ENCODE assay signal across 11 cellular contexts in genomic region chr10:103238506-103239252, GRCh38. TPM values are rescaled to one million over a fixed set of nuclear protein-coding genes. Genes with fewer than 3 reads are reported as not detected.
DNase-seq lines count a peak whose midpoint lies in the region; ATAC-seq, FAIRE-seq and TF ChIP-seq lines count a peak whose summit lies in the region.
"Had no signal": no experiment of that assay in that cellular context is flagged by ENCODE, and none has a peak within 500 bp of the region (broad histone marks: within the 10 kb centered on the region; RNA-seq: fewer than 3 reads in every experiment).

No MANE protein-coding gene starts in this region.

- FAIRE-seq in endothelial cell of umbilical vein (lab: Jason Lieb, UNC), result peak; percentile 40
- FAIRE-seq: GM12878 had no signal

- no peak overlapping the region for H3K27ac ChIP-seq in endothelial cell of umbilical vein (ENCODE audit: insufficient read depth, low read depth, low read length)
- H3K27ac ChIP-seq in mucosa of rectum (ENCODE audit: low read depth in 2 of 2, low read length in 2 of 2), result peak overlapping the region; percentile 83 to 88

- TF ChIP-seq POLR2A in endothelial cell of umbilical vein (IDR thresholded peaks at IDR 0.05; ENCODE audit: low read depth, low read length), result no peak

- DNase-seq in Caco-2 (peak; percentile 92 to 96), NCI-H460 (ENCODE audit: extremely low read depth, low read depth) (peak; percentile 98), endothelial cell of umbilical vein (ENCODE audit: low read depth, low spot score) (peak; percentile 52), NCI-H1105 treated with DMSO at 0.1 percent for 48 hours (lab: John Stamatoyannopoulos, UW) (no peak), Ammon's horn (ENCODE audit: low spot score) (no peak), T-helper 9 cell (no peak)
- DNase-seq: activated CD4-positive, alpha-beta T cell treated with anti-CD3 and anti-CD28 coated beads, Interleukin-2, amount 10 ng/mL, durations not matched to agents 24 days and 14 days had no signal

- dilution Hi-C loops in endothelial cell of umbilical vein (cut with MboI; ENCODE audit: extremely low pct_ligation_motif_present, low sequenced_read_pairs), result no loop called here

- peak overlapping the region; percentile 88 for H3K27ac Mint-ChIP-seq in Caco-2 (ENCODE audit: unreplicated experiment)
- H3K27ac Mint-ChIP-seq: activated CD4-positive, alpha-beta T cell treated with anti-CD3 and anti-CD28 coated beads, Interleukin-2, amount 10 ng/mL, durations not matched to agents 24 days and 14 days had no signal

- POLR2A ChIA-PET in Caco-2 (lab: Charles Lee) (interaction anchor here (1.1 kb wide), 2 partner anchors 46 to 84 kb away, joined by 6 to 17 read pairs; partner anchors contain the start of gene NT5C2), endothelial cell of umbilical vein (lab: Charles Lee) (interaction anchor here (0.6 to 2.0 kb wide), 4 partner anchors 7 to 122 kb away, joined by 3 to 13 read pairs (median 7); partner anchors contain the start of gene NT5C2)

- peak overlapping the region; percentile 52 for H3K4me3 Mint-ChIP-seq in Caco-2 (ENCODE audit: unreplicated experiment)
- H3K4me3 Mint-ChIP-seq: activated CD4-positive, alpha-beta T cell treated with anti-CD3 and anti-CD28 coated beads, Interleukin-2, amount 10 ng/mL, durations not matched to agents 24 days and 14 days had no signal

- BruUV-seq in Caco-2 (replicated peaks; lab: Mats Ljungman, UMichigan) (TSS peak; percentile 62), endothelial cell of umbilical vein (replicated peaks; lab: Mats Ljungman, UMichigan) (no TSS peak)

- no peaks in the 10 kb centered on the region for H3K9me3 ChIP-seq in Caco-2
- H3K9me3 ChIP-seq in endothelial cell of umbilical vein (replicated peaks; ENCODE audit: control insufficient read depth, insufficient read depth, low read length), result no peaks in the 10 kb centered on the region
- H3K9me3 ChIP-seq in mucosa of rectum (ENCODE audit: control insufficient read depth in 2 of 2, low read length in 2 of 2), result no peaks in the 10 kb centered on the region

- H3K4me3 ChIP-seq in Caco-2 (ENCODE audit: low read depth, low read length) (no peak overlapping the region), endothelial cell of umbilical vein (replicated peaks in 1 of 3; ENCODE audit: insufficient read depth in 1 of 3, low read depth in 1 of 3, low read length in 3 of 3) (no peak overlapping the region), mucosa of rectum (ENCODE audit: low read length in 2 of 2) (no peak overlapping the region)
- H3K4me3 ChIP-seq: GM12878 had no signal

- H3K4me1 Mint-ChIP-seq in Caco-2 (ENCODE audit: low read depth, unreplicated experiment), result peaks cover 35% of the 10 kb centered on the region

- no peaks in the 10 kb centered on the region for H3K27me3 Mint-ChIP-seq in Caco-2 (ENCODE audit: insufficient read depth, unreplicated experiment)
- H3K27me3 Mint-ChIP-seq: activated CD4-positive, alpha-beta T cell treated with anti-CD3 and anti-CD28 coated beads, Interleukin-2, amount 10 ng/mL, durations not matched to agents 24 days and 14 days had no signal

- H3K4me2 ChIP-seq in endothelial cell of umbilical vein (ENCODE audit: insufficient read depth, low read length), result no peak overlapping the region

- H4K20me1 ChIP-seq in endothelial cell of umbilical vein (replicated peaks; ENCODE audit: control insufficient read depth, extremely low read depth, insufficient read depth, low read length), result no peaks in the 10 kb centered on the region

- no peak overlapping the region for H3K9ac ChIP-seq in endothelial cell of umbilical vein (replicated peaks; ENCODE audit: extremely low read depth, insufficient read depth, low read length)
- H3K9ac ChIP-seq in mucosa of rectum (ENCODE audit: low read depth in 1 of 2, low read length in 2 of 2), result no peak overlapping the region

- H3K9me3 Mint-ChIP-seq in Caco-2 (ENCODE audit: unreplicated experiment), result no peaks in the 10 kb centered on the region
- H3K9me3 Mint-ChIP-seq: activated CD4-positive, alpha-beta T cell treated with anti-CD3 and anti-CD28 coated beads, Interleukin-2, amount 10 ng/mL, durations not matched to agents 24 days and 14 days had no signal

- TF ChIP-seq CTCF in Caco-2 (IDR thresholded peaks at IDR 0.05; ENCODE audit: insufficient read depth in 1 of 2, low read depth in 1 of 2, low read length in 1 of 2, severe bottlenecking in 1 of 2, unreplicated experiment in 1 of 2) (peak; percentile 12 to 60), endothelial cell of umbilical vein (IDR thresholded peaks at IDR 0.05; ENCODE audit: extremely low read depth in 1 of 2, insufficient read depth in 1 of 2, low read depth in 1 of 2, low read length in 2 of 2) (peak; percentile 25 to 50)

- peaks cover 29% of the 10 kb centered on the region for H3K36me3 Mint-ChIP-seq in Caco-2 (ENCODE audit: insufficient read depth, unreplicated experiment)

- intact Hi-C loops in Caco-2 (cut with micrococcal nuclease; ENCODE audit: unreplicated experiment), result loop anchor here (1.0 kb wide), 2 partner anchors 7 to 46 kb away; no protein-coding TSS in a partner anchor
- intact Hi-C loops in endothelial cell of umbilical vein (cut with micrococcal nuclease), result loop anchor here (2.0 kb wide), 1 partner anchor 46 kb away; the partner anchor contains the start of gene NT5C2

- H3K4me1 ChIP-seq in Caco-2 (peaks cover 46% of the 10 kb centered on the region), endothelial cell of umbilical vein (ENCODE audit: control insufficient read depth, extremely low read depth, insufficient read depth, low read length) (peaks cover 13% of the 10 kb centered on the region), mucosa of rectum (ENCODE audit: control insufficient read depth in 2 of 2, insufficient read depth in 2 of 2, low read length in 2 of 2) (peaks cover 15 to 35% of the 10 kb centered on the region in 2 donors)

- H3K27me3 ChIP-seq in Caco-2 (replicated peaks; ENCODE audit: control insufficient read depth, insufficient read depth, low read length) (no peaks in the 10 kb centered on the region), endothelial cell of umbilical vein (ENCODE audit: control insufficient read depth in 2 of 2, insufficient read depth in 2 of 2, low read length in 2 of 2) (no peaks in the 10 kb centered on the region), mucosa of rectum (ENCODE audit: control insufficient read depth in 2 of 2, insufficient read depth in 2 of 2, low read length in 2 of 2) (no peaks in the 10 kb centered on the region)

- CTCF ChIA-PET in Caco-2 (lab: Charles Lee), result interaction anchor here (0.5 to 1.5 kb wide), 9 partner anchors 21 to 321 kb away, joined by 3 to 27 read pairs (median 4); partner anchors contain the start of genes CNNM2 and NT5C2
- CTCF ChIA-PET in endothelial cell of umbilical vein (lab: Charles Lee), result interaction anchor here (0.6 to 4.1 kb wide), 29 partner anchors 8 to 404 kb away, joined by 3 to 62 read pairs (median 5); partner anchors contain the start of genes CNNM2 and NT5C2

- H2AFZ ChIP-seq in endothelial cell of umbilical vein (ENCODE audit: low read depth, low read length), result peak overlapping the region; percentile 87

- ATAC-seq in GM18873 (IDR thresholded peaks at IDR 0.05; ENCODE audit: low FRiP score, unreplicated experiment), result no peak
- ATAC-seq: GM12878 had no signal

- no peaks in the 10 kb centered on the region for H3K79me2 ChIP-seq in endothelial cell of umbilical vein (ENCODE audit: control insufficient read depth, insufficient read depth, low read length)

- H3K9me1 ChIP-seq in endothelial cell of umbilical vein (replicated peaks; ENCODE audit: control insufficient read depth, extremely low read depth, insufficient read depth, low read length), result no peaks in the 10 kb centered on the region

- H3K36me3 ChIP-seq in Caco-2 (ENCODE audit: control insufficient read depth, insufficient read depth, low read length) (no peaks in the 10 kb centered on the region), endothelial cell of umbilical vein (ENCODE audit: control insufficient read depth in 2 of 2, extremely low read depth in 1 of 2, insufficient read depth in 2 of 2, low read length in 2 of 2) (no peaks in the 10 kb centered on the region), mucosa of rectum (ENCODE audit: control insufficient read depth in 2 of 2, insufficient read depth in 2 of 2, low read length in 2 of 2) (no peaks in the 10 kb centered on the region)

RNA-seq across cellular contexts. Expression of gene RPEL1, which starts 7.0 kb away (rescaled TPM):
- 0.21 TPM in 1 of 2 replicates, not detected in the other for total RNA-seq in Caco-2 (2022)
- 0.17 and 0.29 TPM in 2 replicates for total RNA-seq in NCI-H460 (2014; rRNA removed; shearing (Covaris generic))
- polyA plus RNA-seq in NCI-H460 (2014; cell fraction: nucleus; rRNA removed), result 0.32 TPM in 1 of 2 replicates, not detected in the other
- total RNA-seq in endothelial cell of umbilical vein, result not detected in 2 replicates
- polyA plus RNA-seq in endothelial cell of umbilical vein, result 0.04 and 0.11 TPM in 2 replicates
- 0.15 and 0.20 TPM in 2 replicates for polyA plus RNA-seq in endothelial cell of umbilical vein (2011; cell fraction: cytosol; rRNA removed)
- 0.07 and 0.10 TPM in 2 replicates for polyA plus RNA-seq in endothelial cell of umbilical vein (2011; cell fraction: nucleus; rRNA removed)
- 0.12 and 0.36 TPM in 2 replicates for polyA plus RNA-seq in endothelial cell of umbilical vein (2012)
- 0.12 TPM in 1 of 2 replicates, not detected in the other for polyA minus RNA-seq in endothelial cell of umbilical vein
- not detected for polyA minus RNA-seq in endothelial cell of umbilical vein (2011; cell fraction: cytosol; rRNA and poly(A)+ RNA removed)
- polyA minus RNA-seq in endothelial cell of umbilical vein (2011; cell fraction: nucleus; rRNA and poly(A)+ RNA removed), result not detected in 2 replicates
- total RNA-seq: activated CD4-positive, alpha-beta T cell treated with anti-CD3 and anti-CD28 coated beads, Interleukin-2, amount 10 ng/mL, durations not matched to agents 24 days and 14 days; glomerular endothelial cell; GM12878 had no signal

RNA-seq across cellular contexts. Expression of gene INA, which starts 38.3 kb away (rescaled TPM):
- 0.51 and 0.52 TPM in 2 replicates for total RNA-seq in Caco-2 (2022)
- total RNA-seq in NCI-H460 (2014; rRNA removed; shearing (Covaris generic)), result not detected in 2 replicates
- not detected in 2 replicates for polyA plus RNA-seq in NCI-H460 (2014; cell fraction: nucleus; rRNA removed)
- 0.39 and 0.40 TPM in 2 replicates for total RNA-seq in endothelial cell of umbilical vein
- polyA plus RNA-seq in endothelial cell of umbilical vein, result 0.25 and 0.29 TPM in 2 replicates
- polyA plus RNA-seq in endothelial cell of umbilical vein (2011; cell fraction: cytosol; rRNA removed), result 0.20 and 0.30 TPM in 2 replicates
- 0.08 and 0.25 TPM in 2 replicates for polyA plus RNA-seq in endothelial cell of umbilical vein (2011; cell fraction: nucleus; rRNA removed)
- polyA plus RNA-seq in endothelial cell of umbilical vein (2012), result 0.27 and 0.39 TPM in 2 replicates
- 0.17 and 0.42 TPM in 2 replicates for polyA minus RNA-seq in endothelial cell of umbilical vein
- not detected for polyA minus RNA-seq in endothelial cell of umbilical vein (2011; cell fraction: cytosol; rRNA and poly(A)+ RNA removed)
- polyA minus RNA-seq in endothelial cell of umbilical vein (2011; cell fraction: nucleus; rRNA and poly(A)+ RNA removed), result not detected in 2 replicates
- total RNA-seq: GM12878 had no signal

RNA-seq across cellular contexts. Expression of gene NT5C2, which starts 45.6 kb away (rescaled TPM):
- total RNA-seq in Caco-2 (2022) (91.2 and 92.2 TPM in 2 replicates), endothelial cell of umbilical vein (59.0 and 69.9 TPM in 2 replicates)
- total RNA-seq in NCI-H460 (2014; rRNA removed; shearing (Covaris generic)), result 170 and 220 TPM in 2 replicates
- polyA plus RNA-seq in NCI-H460 (2014; cell fraction: nucleus; rRNA removed), result 123 and 129 TPM in 2 replicates
- 42.6 and 47.2 TPM in 2 replicates for polyA plus RNA-seq in endothelial cell of umbilical vein
- polyA plus RNA-seq in endothelial cell of umbilical vein (2011; cell fraction: cytosol; rRNA removed), result 40.2 and 40.4 TPM in 2 replicates
- polyA plus RNA-seq in endothelial cell of umbilical vein (2011; cell fraction: nucleus; rRNA removed), result 70.3 and 81.9 TPM in 2 replicates
- polyA plus RNA-seq in endothelial cell of umbilical vein (2012), result 47.9 and 58.7 TPM in 2 replicates
- 65.4 and 70.5 TPM in 2 replicates for polyA minus RNA-seq in endothelial cell of umbilical vein
- 30.5 TPM for polyA minus RNA-seq in endothelial cell of umbilical vein (2011; cell fraction: cytosol; rRNA and poly(A)+ RNA removed)
- polyA minus RNA-seq in endothelial cell of umbilical vein (2011; cell fraction: nucleus; rRNA and poly(A)+ RNA removed), result 68.6 and 107 TPM in 2 replicates

Comparison
In these comparisons a context has a peak if more than half of its experiments do, and no peak if none do; other contexts are left out.
1. DNase-seq: peak in Caco-2 (2 of 2), NCI-H460 (single experiment) and endothelial cell of umbilical vein (single experiment); none in NCI-H1105 treated with DMSO at 0.1 percent for 48 hours (single experiment), Ammon's horn (single experiment) and T-helper 9 cell (single experiment).